In the genomic region with DNA sequence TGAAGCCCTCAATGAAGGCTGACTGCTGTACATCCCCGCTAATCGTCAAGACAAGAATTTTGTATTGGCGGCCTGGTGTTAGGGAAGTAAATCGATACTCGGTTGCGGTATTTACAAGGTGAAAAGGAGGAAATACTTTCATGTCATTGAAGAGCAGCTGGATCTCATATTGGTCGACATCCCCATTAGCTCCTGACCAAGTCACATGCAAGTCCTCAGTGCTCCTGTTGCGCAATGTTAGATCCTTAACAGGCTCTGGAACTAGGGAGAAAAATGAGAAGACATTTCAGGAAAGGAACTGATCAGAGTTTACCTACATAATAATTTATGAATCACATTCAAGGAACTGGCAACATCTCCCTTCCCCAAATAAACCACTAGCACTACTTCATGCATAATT, we compare ENCODE assay signal across 2 cellular contexts.
TF ChIP-seq lines count a peak whose summit lies in the region.

No MANE protein-coding gene starts in this region.

TF ChIP-seq in GM23338, 12 proteins besides CTCF, POLR2A, EP300 and RAD21 (continued from another document and continues in another):
- TF ChIP-seq, protein P1, sequence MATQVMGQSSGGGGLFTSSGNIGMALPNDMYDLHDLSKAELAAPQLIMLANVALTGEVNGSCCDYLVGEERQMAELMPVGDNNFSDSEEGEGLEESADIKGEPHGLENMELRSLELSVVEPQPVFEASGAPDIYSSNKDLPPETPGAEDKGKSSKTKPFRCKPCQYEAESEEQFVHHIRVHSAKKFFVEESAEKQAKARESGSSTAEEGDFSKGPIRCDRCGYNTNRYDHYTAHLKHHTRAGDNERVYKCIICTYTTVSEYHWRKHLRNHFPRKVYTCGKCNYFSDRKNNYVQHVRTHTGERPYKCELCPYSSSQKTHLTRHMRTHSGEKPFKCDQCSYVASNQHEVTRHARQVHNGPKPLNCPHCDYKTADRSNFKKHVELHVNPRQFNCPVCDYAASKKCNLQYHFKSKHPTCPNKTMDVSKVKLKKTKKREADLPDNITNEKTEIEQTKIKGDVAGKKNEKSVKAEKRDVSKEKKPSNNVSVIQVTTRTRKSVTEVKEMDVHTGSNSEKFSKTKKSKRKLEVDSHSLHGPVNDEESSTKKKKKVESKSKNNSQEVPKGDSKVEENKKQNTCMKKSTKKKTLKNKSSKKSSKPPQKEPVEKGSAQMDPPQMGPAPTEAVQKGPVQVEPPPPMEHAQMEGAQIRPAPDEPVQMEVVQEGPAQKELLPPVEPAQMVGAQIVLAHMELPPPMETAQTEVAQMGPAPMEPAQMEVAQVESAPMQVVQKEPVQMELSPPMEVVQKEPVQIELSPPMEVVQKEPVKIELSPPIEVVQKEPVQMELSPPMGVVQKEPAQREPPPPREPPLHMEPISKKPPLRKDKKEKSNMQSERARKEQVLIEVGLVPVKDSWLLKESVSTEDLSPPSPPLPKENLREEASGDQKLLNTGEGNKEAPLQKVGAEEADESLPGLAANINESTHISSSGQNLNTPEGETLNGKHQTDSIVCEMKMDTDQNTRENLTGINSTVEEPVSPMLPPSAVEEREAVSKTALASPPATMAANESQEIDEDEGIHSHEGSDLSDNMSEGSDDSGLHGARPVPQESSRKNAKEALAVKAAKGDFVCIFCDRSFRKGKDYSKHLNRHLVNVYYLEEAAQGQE (IDR thresholded peaks at IDR 0.05; ENCODE audit: unreplicated experiment) = no peak
- no peak for TF ChIP-seq ZNF114 (CRISPR knock-in tag; IDR thresholded peaks at IDR 0.05)
- TF ChIP-seq EZH2phosphoT487 (IDR thresholded peaks at IDR 0.05; ENCODE audit: unreplicated experiment) = no peak
- no peak for TF ChIP-seq EZH2 (IDR thresholded peaks at IDR 0.05; ENCODE audit: low read depth, unreplicated experiment)
- TF ChIP-seq STAT1 (IDR thresholded peaks at IDR 0.05; ENCODE audit: unreplicated experiment) = no peak
- TF ChIP-seq, protein P2, sequence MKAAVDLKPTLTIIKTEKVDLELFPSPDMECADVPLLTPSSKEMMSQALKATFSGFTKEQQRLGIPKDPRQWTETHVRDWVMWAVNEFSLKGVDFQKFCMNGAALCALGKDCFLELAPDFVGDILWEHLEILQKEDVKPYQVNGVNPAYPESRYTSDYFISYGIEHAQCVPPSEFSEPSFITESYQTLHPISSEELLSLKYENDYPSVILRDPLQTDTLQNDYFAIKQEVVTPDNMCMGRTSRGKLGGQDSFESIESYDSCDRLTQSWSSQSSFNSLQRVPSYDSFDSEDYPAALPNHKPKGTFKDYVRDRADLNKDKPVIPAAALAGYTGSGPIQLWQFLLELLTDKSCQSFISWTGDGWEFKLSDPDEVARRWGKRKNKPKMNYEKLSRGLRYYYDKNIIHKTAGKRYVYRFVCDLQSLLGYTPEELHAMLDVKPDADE (IDR thresholded peaks at IDR 0.05) = no peak
- TF ChIP-seq ZNF331 (CRISPR knock-in tag; IDR thresholded peaks at IDR 0.05; ENCODE audit: low read depth) = no peak
- TF ChIP-seq POLR2AphosphoS5 (IDR thresholded peaks at IDR 0.05; ENCODE audit: low read depth) = no peak
- TF ChIP-seq CREB1 (CRISPR knock-in tag; IDR thresholded peaks at IDR 0.05; ENCODE audit: low read depth) = no peak
- no peak for TF ChIP-seq NANOG (IDR thresholded peaks at IDR 0.05; ENCODE audit: borderline replicate concordance)

TF ChIP-seq in K562, 482 proteins besides CTCF, POLR2A, EP300 and RAD21 (continued from another document):
- TF ChIP-seq, protein P3, sequence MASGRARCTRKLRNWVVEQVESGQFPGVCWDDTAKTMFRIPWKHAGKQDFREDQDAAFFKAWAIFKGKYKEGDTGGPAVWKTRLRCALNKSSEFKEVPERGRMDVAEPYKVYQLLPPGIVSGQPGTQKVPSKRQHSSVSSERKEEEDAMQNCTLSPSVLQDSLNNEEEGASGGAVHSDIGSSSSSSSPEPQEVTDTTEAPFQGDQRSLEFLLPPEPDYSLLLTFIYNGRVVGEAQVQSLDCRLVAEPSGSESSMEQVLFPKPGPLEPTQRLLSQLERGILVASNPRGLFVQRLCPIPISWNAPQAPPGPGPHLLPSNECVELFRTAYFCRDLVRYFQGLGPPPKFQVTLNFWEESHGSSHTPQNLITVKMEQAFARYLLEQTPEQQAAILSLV (tag; IDR thresholded peaks at IDR 0.05) = peak; percentile 31; the same call in 1 of the 2 replicates
